17 cellular contexts compared by ENCODE assay signal in genomic region chr7:134394046-134394445, GRCh38.
DNase-seq lines count a peak whose midpoint lies in the region; ATAC-seq, FAIRE-seq and TF ChIP-seq lines count a peak whose summit lies in the region.
"Had no signal": no experiment of that assay in that cellular context is flagged by ENCODE, and none has a peak within 500 bp of the region (broad histone marks: within the 10 kb centered on the region; RNA-seq: fewer than 3 reads in every experiment).

No MANE protein-coding gene starts in this region.

- peaks cover 26% of the 10 kb centered on the region for H3K27me3 Mint-ChIP-seq in chondrocyte (ENCODE audit: low read depth)
- no peaks in the 10 kb centered on the region for H3K27me3 Mint-ChIP-seq in activated CD8-positive, alpha-beta T cell treated with anti-CD3 and anti-CD28 coated beads, Interleukin-2, amount 10 ng/mL, durations not matched to agents 7 days and 5 days (ENCODE audit: low read depth)

- peaks cover 4% of the 10 kb centered on the region for H3K4me1 Mint-ChIP-seq in chondrocyte (ENCODE audit: low read depth)
- no peaks in the 10 kb centered on the region for H3K4me1 Mint-ChIP-seq in activated CD8-positive, alpha-beta T cell treated with anti-CD3 and anti-CD28 coated beads, Interleukin-2, amount 10 ng/mL, durations not matched to agents 7 days and 5 days (ENCODE audit: low read depth)
- H3K4me1 Mint-ChIP-seq: B cell, H9 had no signal

- H3K36me3 Mint-ChIP-seq in chondrocyte (ENCODE audit: low read depth) = no peaks in the 10 kb centered on the region
- no peaks in the 10 kb centered on the region for H3K36me3 Mint-ChIP-seq in activated CD8-positive, alpha-beta T cell treated with anti-CD3 and anti-CD28 coated beads, Interleukin-2, amount 10 ng/mL, durations not matched to agents 7 days and 5 days (ENCODE audit: low read depth)

- no peak for FAIRE-seq in urothelium cell line (lab: Jason Lieb, UNC)
- FAIRE-seq: A204.1, GM12878 had no signal

- H3K9me3 Mint-ChIP-seq in chondrocyte (ENCODE audit: low read depth) = no peaks in the 10 kb centered on the region
- no peaks in the 10 kb centered on the region for H3K9me3 Mint-ChIP-seq in activated CD8-positive, alpha-beta T cell treated with anti-CD3 and anti-CD28 coated beads, Interleukin-2, amount 10 ng/mL, durations not matched to agents 7 days and 5 days (ENCODE audit: insufficient read depth)
- H3K9me3 Mint-ChIP-seq: CD4-positive, alpha-beta T cell; H9 had no signal

- DNase-seq in Daoy (ENCODE audit: low read depth) (peak; percentile 48), HS-27A (ENCODE audit: low read depth) (peak; percentile 49), chondrocyte (ENCODE audit: low spot score) (no peak), urothelium cell line (ENCODE audit: low spot score) (peak; percentile 8), left colon (no peak)
- no peak for DNase-seq in activated CD8-positive, alpha-beta T cell treated with anti-CD3 and anti-CD28 coated beads, Interleukin-2, amount 10 ng/mL, durations not matched to agents 7 days and 5 days
- DNase-seq: C1 segment of cervical spinal cord; Calu3; CD4-positive, alpha-beta T cell; DMS 273 treated with DMSO at 0.1 percent for 48 hours; DMS79; GOT3; H9 had no signal

- no peak for TF ChIP-seq CTCF in chondrocyte (IDR thresholded peaks at IDR 0.05)

- POLR2A ChIA-PET in activated CD8-positive, alpha-beta T cell treated with anti-CD3 and anti-CD28 coated beads, Interleukin-2, amount 10 ng/mL, durations not matched to agents 7 days and 5 days (lab: Charles Lee) = no interaction called here

- intact Hi-C loops in left colon (cut with DNase I, micrococcal nuclease) = no loop called here

- peak overlapping the region; percentile 24 for H3K27ac Mint-ChIP-seq in chondrocyte (ENCODE audit: unreplicated experiment)
- H3K27ac Mint-ChIP-seq in activated CD8-positive, alpha-beta T cell treated with anti-CD3 and anti-CD28 coated beads, Interleukin-2, amount 10 ng/mL, durations not matched to agents 7 days and 5 days = no peak overlapping the region
- H3K27ac Mint-ChIP-seq: B cell; CD4-positive, alpha-beta T cell; H9 had no signal

- no peak overlapping the region for H3K4me3 Mint-ChIP-seq in chondrocyte (ENCODE audit: unreplicated experiment)
- H3K4me3 Mint-ChIP-seq in activated CD8-positive, alpha-beta T cell treated with anti-CD3 and anti-CD28 coated beads, Interleukin-2, amount 10 ng/mL, durations not matched to agents 7 days and 5 days = no peak overlapping the region
- H3K4me3 Mint-ChIP-seq: B cell; CD4-positive, alpha-beta T cell; H9 had no signal

- ATAC-seq in left colon = no peak
- ATAC-seq in GM19452 (IDR thresholded peaks at IDR 0.05; ENCODE audit: unreplicated experiment) = no peak
- no peak for ATAC-seq in activated CD8-positive, alpha-beta T cell treated with anti-CD3 and anti-CD28 coated beads, Interleukin-2, amount 10 ng/mL, durations not matched to agents 7 days and 5 days
- ATAC-seq: GM12878 had no signal

- CTCF ChIA-PET in activated CD8-positive, alpha-beta T cell treated with anti-CD3 and anti-CD28 coated beads, Interleukin-2, amount 10 ng/mL, durations not matched to agents 7 days and 5 days (lab: Charles Lee) = no interaction called here

Comparison
In these comparisons a context has a peak if more than half of its experiments do, and no peak if none do; other contexts are left out.
1. DNase-seq: peak in Daoy (single experiment), HS-27A (single experiment) and urothelium cell line (single experiment); none in chondrocyte (single experiment), left colon (0 of 2) and activated CD8-positive, alpha-beta T cell treated with anti-CD3 and anti-CD28 coated beads, Interleukin-2, amount 10 ng/mL, durations not matched to agents 7 days and 5 days (single experiment).